In genomic region chr22:24592144-24592845, GRCh38 we compare ENCODE assay signal across 8 cellular contexts. TPM values are rescaled to one million over a fixed set of nuclear protein-coding genes. Genes with fewer than 3 reads are reported as not detected.
A peak's percentile ranks its signal among the peaks of the same experiment; 100 is the strongest.
DNase-seq lines count a peak whose midpoint lies in the region; ATAC-seq and TF ChIP-seq lines count a peak whose summit lies in the region.

No MANE protein-coding gene starts in this region.

- H3K36me3 ChIP-seq in MG63 (no peaks in the 10 kb centered on the region), colonic mucosa (no peaks in the 10 kb centered on the region), lung (ENCODE audit: control insufficient read depth in 2 of 2, insufficient read depth in 2 of 2, low read length in 2 of 2) (peaks cover 0 to 16% of the 10 kb centered on the region in 2 donors), transverse colon (no peaks in the 10 kb centered on the region)

- DNase-seq in DMS 273 (lab: John Stamatoyannopoulos, UW; ENCODE audit: unreplicated experiment) (peak; percentile 47), DMS 273 treated with DMSO at 0.1 percent for 48 hours (lab: John Stamatoyannopoulos, UW) (no peak), MG63 (peak; percentile 52), colonic mucosa (no peak), lung (ENCODE audit: low spot score) (no peak), transverse colon (peak; percentile 38), NCI-H1436 (lab: John Stamatoyannopoulos, UW) (no peak)

- TF ChIP-seq POLR2A in transverse colon (IDR thresholded peaks at IDR 0.05) = no peak

- no peak for TF ChIP-seq EP300 in transverse colon (IDR thresholded peaks at IDR 0.05; ENCODE audit: low read depth)

- ATAC-seq in lung (ENCODE audit: insufficient read depth, low FRiP score) (no peak), GM18870 (IDR thresholded peaks at IDR 0.05; ENCODE audit: unreplicated experiment) (no peak)

- H3K4me1 ChIP-seq in colonic mucosa (no peaks in the 10 kb centered on the region), lung (ENCODE audit: control insufficient read depth in 2 of 2, insufficient read depth in 2 of 2, low read length in 2 of 2) (peaks cover 0 to 9% of the 10 kb centered on the region in 2 donors), transverse colon (peaks cover 6 to 22% (median 15%) of the 10 kb centered on the region in 4 donors)

- peak overlapping the region; percentile 63 for H3K4me3 ChIP-seq in MG63
- H3K4me3 ChIP-seq in colonic mucosa = peak overlapping the region; percentile 56
- H3K4me3 ChIP-seq in lung = peak overlapping the region; percentile 47
- H3K4me3 ChIP-seq in transverse colon = peak overlapping the region; percentile 68 to 73 (median 69)

- H3K27me3 ChIP-seq in MG63 = no peaks in the 10 kb centered on the region
- H3K27me3 ChIP-seq in colonic mucosa = no peaks in the 10 kb centered on the region
- H3K27me3 ChIP-seq in lung (ENCODE audit: control insufficient read depth, insufficient read depth) = no peaks in the 10 kb centered on the region
- H3K27me3 ChIP-seq in transverse colon = no peaks in the 10 kb centered on the region

- H3K9me3 ChIP-seq in MG63 = no peaks in the 10 kb centered on the region
- no peaks in the 10 kb centered on the region for H3K9me3 ChIP-seq in colonic mucosa
- H3K9me3 ChIP-seq in lung (ENCODE audit: control insufficient read depth in 2 of 2, insufficient read depth in 1 of 2, low read length in 1 of 2) = no peaks in the 10 kb centered on the region
- H3K9me3 ChIP-seq in transverse colon = no peaks in the 10 kb centered on the region

- in situ Hi-C loops in transverse colon (cut with MboI; ENCODE audit: low pct_ligation_motif_present in 1 of 4, low pct_unique_long_range_greater_than_20kb in 1 of 4, low sequenced_read_pairs in 3 of 4) = no loop called here

- H3K9ac ChIP-seq in colonic mucosa (ENCODE audit: low read depth in 2 of 2, low read length in 2 of 2) = peak overlapping the region; percentile 58 to 79

- WGBS in lung, 2 donors = 8 to 9% methylated on average over 31 of the region's 31 CpGs
- 16% methylated on average over 15 of the region's 31 CpGs; no CpG with 5 or more reads in 1 of the 2 donors for WGBS in transverse colon (ENCODE audit: low coverage in 1 of 2), 2 donors

- H3K27ac ChIP-seq in colonic mucosa (peak overlapping the region; percentile 22), lung (ENCODE audit: low read depth in 1 of 2, low read length in 1 of 2) (peak overlapping the region in 1 of 2 donors; percentile 55), transverse colon (peak overlapping the region; percentile 85 to 88 (median 86))

- intact Hi-C loops in colonic mucosa (cut with DNase I) (no loop called here), transverse colon (cut with DNase I; ENCODE audit: low total_unique reads) (no loop called here)

- TF ChIP-seq CTCF in colonic mucosa (IDR thresholded peaks at IDR 0.05) (no peak), lung (IDR thresholded peaks at IDR 0.05; ENCODE audit: control extremely low read depth, extremely low read depth) (no peak), transverse colon (IDR thresholded peaks at IDR 0.05) (no peak)

RNA-seq across cellular contexts. Expression of gene LRRC75B, which starts 0.6 kb away (rescaled TPM):
- total RNA-seq in MG63 (2014; rRNA removed; shearing (Covaris generic); ENCODE audit: low replicate concordance) = 5.9 TPM in 1 of 2 replicates, not detected in the other
- total RNA-seq in colonic mucosa (10 to 100 TPM in 1 of 2 donors, 1 to 10 TPM in 1; 7.9 to 10.2 TPM), lung (10 to 100 TPM in 1 of 2 donors, 1 to 10 TPM in 1; 8.9 to 17.9 TPM), transverse colon (10 to 100 TPM; 13.3 to 20.6 (median 16.6) TPM)
- polyA plus RNA-seq in lung = 10 to 100 TPM in 1 of 2 donors, 1 to 10 TPM in 1; 4.4 to 13.3 TPM

RNA-seq across cellular contexts. Expression of gene GGT1, which starts 10.7 kb away (rescaled TPM):
- 2.2 TPM in 1 of 2 replicates, not detected in the other for total RNA-seq in MG63 (2014; rRNA removed; shearing (Covaris generic); ENCODE audit: low replicate concordance)
- 10 to 100 TPM; 16.8 to 50.4 TPM for total RNA-seq in colonic mucosa
- total RNA-seq in lung = 10 to 100 TPM; 31.8 to 69.7 TPM
- polyA plus RNA-seq in lung = 100 to 1,000 TPM in 1 of 2 donors, 10 to 100 TPM in 1; 36.1 to 162 TPM
- total RNA-seq in transverse colon = 100 to 1,000 TPM in 1 of 4 donors, 10 to 100 TPM in 3; 52.4 to 167 (median 77.1) TPM

RNA-seq across cellular contexts. Expression of gene SNRPD3, which starts 36.5 kb away (rescaled TPM):
- 75.1 and 110 TPM in 2 replicates for total RNA-seq in MG63 (2014; rRNA removed; shearing (Covaris generic); ENCODE audit: low replicate concordance)
- total RNA-seq in colonic mucosa (100 to 1,000 TPM in 1 of 2 donors, 10 to 100 TPM in 1; 71.4 to 142 TPM), lung (100 to 1,000 TPM in 1 of 2 donors, 10 to 100 TPM in 1; 76.3 to 193 TPM), transverse colon (100 to 1,000 TPM in 2 of 4 donors, 10 to 100 TPM in 2; 21.3 to 127 (median 93.8) TPM)
- polyA plus RNA-seq in lung = 100 to 1,000 TPM; 109 to 113 TPM

RNA-seq across cellular contexts. Expression of gene GUCD1, which starts 37.4 kb away (rescaled TPM):
- 66.8 and 128 TPM in 2 replicates for total RNA-seq in MG63 (2014; rRNA removed; shearing (Covaris generic); ENCODE audit: low replicate concordance)
- total RNA-seq in colonic mucosa = 100 to 1,000 TPM; 188 to 207 TPM
- 100 to 1,000 TPM in 1 of 2 donors, 10 to 100 TPM in 1; 94.6 to 130 TPM for total RNA-seq in lung
- polyA plus RNA-seq in lung = 100 to 1,000 TPM in 1 of 2 donors, 10 to 100 TPM in 1; 87.8 to 120 TPM
- total RNA-seq in transverse colon = 100 to 1,000 TPM in 3 of 4 donors, 10 to 100 TPM in 1; 56.7 to 498 (median 277) TPM

Comparison
In these comparisons a context has a peak if more than half of its experiments do, and no peak if none do; other contexts are left out.
1. DNase-seq: peak in DMS 273 (single experiment), MG63 (single experiment) and transverse colon (single experiment); none in DMS 273 treated with DMSO at 0.1 percent for 48 hours (single experiment), colonic mucosa (single experiment), lung (single experiment) and NCI-H1436 (single experiment).
2. Peak in every context shown above with its lines, with median percentiles within 50 percentile points of each other: H3K4me3 ChIP-seq.